In the genomic region with DNA sequence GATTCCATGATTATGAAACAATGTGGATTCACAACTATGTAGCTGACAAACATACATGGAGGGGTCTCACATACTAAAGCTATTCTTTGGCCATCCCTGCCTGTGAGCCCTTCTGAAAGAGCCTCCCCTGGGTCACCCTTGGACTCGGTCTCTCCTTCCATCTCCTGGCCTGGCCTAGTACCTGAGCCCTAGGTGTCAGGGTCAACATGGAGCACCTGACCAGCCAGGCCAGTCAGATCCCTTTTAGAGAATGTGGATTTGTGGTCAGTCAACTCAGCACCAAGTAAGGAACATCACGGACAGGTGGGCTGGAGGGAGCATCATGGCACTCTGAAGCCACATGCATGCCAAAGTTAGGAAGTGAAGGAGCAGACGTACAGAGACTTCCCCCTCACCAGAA, we compare ENCODE assay signal across 21 cellular contexts. TPM values are rescaled to one million over a fixed set of nuclear protein-coding genes. Genes with fewer than 3 reads are reported as not detected.
DNase-seq lines count a peak whose midpoint lies in the region; ATAC-seq, FAIRE-seq and TF ChIP-seq lines count a peak whose summit lies in the region.
"Had no signal": no experiment of that assay in that cellular context is flagged by ENCODE, and none has a peak within 500 bp of the region (broad histone marks: within the 10 kb centered on the region; RNA-seq: fewer than 3 reads in every experiment).

No MANE protein-coding gene starts in this region.

- no peak for TF ChIP-seq RAD21 in HepG2 (CRISPR knock-in tag; IDR thresholded peaks at IDR 0.05)

- POLR2A ChIA-PET in HepG2 (lab: Yijun Ruan, JAX) = no interaction called here

- intact Hi-C loops in HepG2 (cut with micrococcal nuclease; ENCODE audit: unreplicated experiment) = no loop called here

- H3K4me1 Mint-ChIP-seq in activated T-helper 17 cell treated with anti-CD3 and anti-CD28 coated beads, Interleukin-2, amount 50 U/mL, for 72 hours = peaks cover 46% of the 10 kb centered on the region
- peaks cover 81 to 97% (median 96%) of the 10 kb centered on the region in 3 donors for H3K4me1 Mint-ChIP-seq in naive B cell

- no peak overlapping the region for H2AFZ ChIP-seq in HepG2 (ENCODE audit: low read length)

- ATAC-seq in activated T-helper 17 cell treated with anti-CD3 and anti-CD28 coated beads, Interleukin-2, amount 50 U/mL, for 72 hours (replicated peaks) = no peak
- ATAC-seq in naive B cell (ENCODE audit: low read depth in 2 of 2) (no peak), HepG2 (no peak)
- ATAC-seq: activated T-cell treated with anti-CD3 and anti-CD28 coated beads, Interleukin-2, amount 50 U/mL, for 4 hours had no signal

- H3K4me2 ChIP-seq in BLaER1 = peak overlapping the region; percentile 83
- H3K4me2 ChIP-seq in HepG2 (ENCODE audit: low read depth, low read length) = no peak overlapping the region

- peak overlapping the region; percentile 69 for H3K4me3 Mint-ChIP-seq in activated T-helper 17 cell treated with anti-CD3 and anti-CD28 coated beads, Interleukin-2, amount 50 U/mL, for 72 hours
- peak overlapping the region in 5 of 8 donors; percentile 34 to 80 (median 55) for H3K4me3 Mint-ChIP-seq in naive B cell
- H3K4me3 Mint-ChIP-seq: activated CD4-positive, alpha-beta T cell treated with anti-CD3 and anti-CD28 coated beads, Interleukin-2, amount 10 ng/mL, durations not matched to agents 24 days and 14 days; activated T-cell treated with anti-CD3 and anti-CD28 coated beads, Interleukin-2, amount 50 U/mL, for 4 hours; stimulated activated naive CD8-positive, alpha-beta T cell treated with anti-CD3 and anti-CD28 coated beads, Interleukin-15, Interleukin-2, amounts not matched to agents 100 ng/mL and 50 ng/mL, for 24 hours had no signal

- 53% methylated on average over 3 of the region's 3 CpGs for WGBS in HepG2 (ENCODE audit: low lambda C conversion rate)

- no TSS peak for BruUV-seq in HepG2 (replicated peaks; lab: Mats Ljungman, UMichigan)

- H3K9ac ChIP-seq in BLaER1 = no peak overlapping the region; the same call in 1 of the 2 replicates
- no peak overlapping the region for H3K9ac ChIP-seq in HepG2 (ENCODE audit: insufficient read depth, low read depth, low read length)

- no peaks in the 10 kb centered on the region for H3K79me2 ChIP-seq in HepG2 (ENCODE audit: insufficient read depth, low read length)

- TF ChIP-seq EP300 in HepG2 (IDR thresholded peaks at IDR 0.05; ENCODE audit: low read depth in 2 of 2, low read length in 2 of 2) (no peak), HepG2 (CRISPR knock-in tag; IDR thresholded peaks at IDR 0.05; ENCODE audit: borderline replicate concordance) (no peak)

- no peak for DNase-seq in GM12891 (ENCODE audit: insufficient read length, low spot score)
- DNase-seq in naive B cell = no peak
- DNase-seq in HepG2 (ENCODE audit: low spot score) = no peak
- DNase-seq in NCI-H1105 treated with DMSO at 0.1 percent for 48 hours (lab: John Stamatoyannopoulos, UW) = no peak
- DNase-seq in NCI-H1694 treated with DMSO at 0.1 percent for 48 hours (lab: John Stamatoyannopoulos, UW) = no peak
- no peak for DNase-seq in H4 (ENCODE audit: low spot score)
- DNase-seq: activated CD4-positive, alpha-beta T cell treated with anti-CD3 and anti-CD28 coated beads, Interleukin-2, amount 10 ng/mL, durations not matched to agents 24 days and 14 days; activated T-cell treated with anti-CD3 and anti-CD28 coated beads, Interleukin-2, amount 50 U/mL, for 4 hours; effector memory CD4-positive, alpha-beta T cell; mesendoderm; NCI-H1092; occipital lobe had no signal

- H3K36me3 ChIP-seq in BLaER1 (no peaks in the 10 kb centered on the region), HepG2 (replicated peaks in 1 of 2; ENCODE audit: control insufficient read depth in 1 of 2, insufficient read depth in 2 of 2, low read length in 2 of 2) (no peaks in the 10 kb centered on the region)
- H3K36me3 ChIP-seq: HAP-1, Peyer's patch, right atrium auricular region had no signal

- H3K4me1 ChIP-seq in BLaER1 (peaks cover 99% of the 10 kb centered on the region), HepG2 (ENCODE audit: insufficient read depth, low read length) (0 out of 2 replicates have a peak, but pooled peaks cover 8% of the 10 kb centered on the region)

- no peak overlapping the region for H3K4me3 ChIP-seq in BLaER1
- no peak overlapping the region for H3K4me3 ChIP-seq in HepG2 (replicated peaks in 1 of 3; ENCODE audit: insufficient read depth in 1 of 3, low read depth in 2 of 3, low read length in 3 of 3)
- H3K4me3 ChIP-seq: HAP-1, Peyer's patch, right atrium auricular region had no signal

- CTCF ChIA-PET in HepG2 (lab: Yijun Ruan, JAX; ENCODE audit: low intra/inter-chr PET ratio, low total read pairs) = no interaction called here

- no peaks in the 10 kb centered on the region for H3K27me3 Mint-ChIP-seq in activated T-helper 17 cell treated with anti-CD3 and anti-CD28 coated beads, Interleukin-2, amount 50 U/mL, for 72 hours
- no peaks in the 10 kb centered on the region for H3K27me3 Mint-ChIP-seq in naive B cell
- H3K27me3 Mint-ChIP-seq: activated CD4-positive, alpha-beta T cell treated with anti-CD3 and anti-CD28 coated beads, Interleukin-2, amount 10 ng/mL, durations not matched to agents 24 days and 14 days; stimulated activated naive CD8-positive, alpha-beta T cell treated with anti-CD3 and anti-CD28 coated beads, Interleukin-15, Interleukin-2, amounts not matched to agents 100 ng/mL and 50 ng/mL, for 24 hours had no signal

- H3K9me3 ChIP-seq in BLaER1 (no peaks in the 10 kb centered on the region), HepG2 (ENCODE audit: low read length) (no peaks in the 10 kb centered on the region)
- H3K9me3 ChIP-seq: HAP-1, Peyer's patch, right atrium auricular region had no signal

- TF ChIP-seq POLR2A in GM12891 (IDR thresholded peaks at IDR 0.05; ENCODE audit: low read depth, low read length) (no peak), HepG2 (IDR thresholded peaks at IDR 0.05; ENCODE audit: insufficient read depth in 1 of 2, low read depth in 2 of 2, low read length in 2 of 2) (no peak)

- in situ Hi-C loops in HepG2 (cut with HindIII; ENCODE audit: extremely low pct_ligation_motif_present, low pct_unique_long_range_greater_than_20kb) = no loop called here

- no peaks in the 10 kb centered on the region for H3K9me3 Mint-ChIP-seq in activated T-helper 17 cell treated with anti-CD3 and anti-CD28 coated beads, Interleukin-2, amount 50 U/mL, for 72 hours
- H3K9me3 Mint-ChIP-seq in naive B cell = no peaks in the 10 kb centered on the region
- H3K9me3 Mint-ChIP-seq: activated CD4-positive, alpha-beta T cell treated with anti-CD3 and anti-CD28 coated beads, Interleukin-2, amount 10 ng/mL, durations not matched to agents 24 days and 14 days; activated T-cell treated with anti-CD3 and anti-CD28 coated beads, Interleukin-2, amount 50 U/mL, for 4 hours; stimulated activated naive CD8-positive, alpha-beta T cell treated with anti-CD3 and anti-CD28 coated beads, Interleukin-15, Interleukin-2, amounts not matched to agents 100 ng/mL and 50 ng/mL, for 24 hours had no signal

- 0 out of 2 replicates have a peak, but pooled peaks cover under 1% of the 10 kb centered on the region for H4K20me1 ChIP-seq in BLaER1
- H4K20me1 ChIP-seq in HepG2 (ENCODE audit: insufficient read depth, low read length) = no peaks in the 10 kb centered on the region

- no peak for TF ChIP-seq CTCF in HepG2 (CRISPR knock-in tag; IDR thresholded peaks at IDR 0.05)

- H3K27ac Mint-ChIP-seq in activated T-helper 17 cell treated with anti-CD3 and anti-CD28 coated beads, Interleukin-2, amount 50 U/mL, for 72 hours = peak overlapping the region; percentile 86
- H3K27ac Mint-ChIP-seq in naive B cell = peak overlapping the region; percentile 84 to 98 (median 90)
- H3K27ac Mint-ChIP-seq: activated CD4-positive, alpha-beta T cell treated with anti-CD3 and anti-CD28 coated beads, Interleukin-2, amount 10 ng/mL, durations not matched to agents 24 days and 14 days had no signal

- H3K27ac ChIP-seq in BLaER1 (peak overlapping the region; percentile 77), HepG2 (ENCODE audit: extremely low read length, insufficient read depth, low read length) (no peak overlapping the region)
- H3K27ac ChIP-seq: HL-60, right atrium auricular region had no signal

- FAIRE-seq in GM12891 (lab: Jason Lieb, UNC) (peak; percentile 61), HepG2 (lab: Jason Lieb, UNC) (no peak)
- FAIRE-seq: bronchial epithelial cell, urothelium cell line had no signal

- no peaks in the 10 kb centered on the region for H3K36me3 Mint-ChIP-seq in activated T-helper 17 cell treated with anti-CD3 and anti-CD28 coated beads, Interleukin-2, amount 50 U/mL, for 72 hours (ENCODE audit: low read depth)
- H3K36me3 Mint-ChIP-seq in naive B cell = peaks cover 0 to 5% of the 10 kb centered on the region in 2 donors

- H3K27me3 ChIP-seq in BLaER1 (no peaks in the 10 kb centered on the region), HepG2 (ENCODE audit: control insufficient read depth in 1 of 2, insufficient read depth in 2 of 2, low read length in 2 of 2) (no peaks in the 10 kb centered on the region)
- H3K27me3 ChIP-seq: Peyer's patch, right atrium auricular region had no signal

RNA-seq across cellular contexts. Expression of gene ATP8A1, which starts 16.3 kb away (rescaled TPM):
- polyA plus RNA-seq in GM12891 (2012; ENCODE audit: low read depth, missing spikeins) = 13.4 TPM
- total RNA-seq in activated T-helper 17 cell treated with anti-CD3 and anti-CD28 coated beads, Interleukin-2, amount 50 U/mL, for 72 hours = 10 to 100 TPM; 17.0 to 29.2 TPM
- polyA plus RNA-seq in naive B cell (ENCODE audit: low read depth in 6 of 6) = 10 to 100 TPM; 16.7 to 31.0 (median 22.2) TPM
- 4.8 and 6.2 TPM in 2 replicates for total RNA-seq in HepG2 (2016; rRNA removed; fragmentation: Illumina TruSeq; extraction: Trizol)
- 1.1 TPM in 2 replicates for total RNA-seq in HepG2 (2016; cell fraction: cytosol; rRNA removed; fragmentation: Illumina TruSeq; extraction: Trizol; ENCODE audit: low read depth)
- total RNA-seq in HepG2 (2016; cell fraction: insoluble cytoplasmic fraction; rRNA removed; fragmentation: Illumina TruSeq; extraction: Trizol) = 2.5 and 5.3 TPM in 2 replicates
- total RNA-seq in HepG2 (2016; cell fraction: membrane; rRNA removed; fragmentation: Illumina TruSeq; extraction: Trizol) = 1.4 and 1.5 TPM in 2 replicates
- 21.5 and 21.6 TPM in 2 replicates for total RNA-seq in HepG2 (2016; cell fraction: nucleus; rRNA removed; fragmentation: Illumina TruSeq; extraction: Trizol)
- 1.7 and 2.2 TPM in 2 replicates for polyA plus RNA-seq in HepG2 (2011; rRNA removed)
- polyA plus RNA-seq in HepG2 (2011; cell fraction: cytosol; rRNA removed) = 0.27 and 0.77 TPM in 2 replicates
- polyA plus RNA-seq in HepG2 (2011; cell fraction: nucleus; rRNA removed) = 4.0 and 8.0 TPM in 2 replicates
- polyA plus RNA-seq in HepG2 (2012) = 1.9 and 3.0 TPM in 2 replicates
- 0.10 and 0.37 TPM in 2 replicates for polyA plus RNA-seq in HepG2 (2016; cell fraction: cytosol; fragmentation: Illumina TruSeq; extraction: Trizol; ENCODE audit: low read depth)
- polyA plus RNA-seq in HepG2 (2016; cell fraction: insoluble cytoplasmic fraction; fragmentation: Illumina TruSeq; extraction: Trizol; ENCODE audit: low read depth) = 1.2 and 2.5 TPM in 2 replicates
- polyA plus RNA-seq in HepG2 (2016; cell fraction: membrane; fragmentation: Illumina TruSeq; extraction: Trizol; ENCODE audit: low read depth) = 0.23 and 0.33 TPM in 2 replicates
- 12.3 and 13.7 TPM in 2 replicates for polyA plus RNA-seq in HepG2 (2016; cell fraction: nucleus; fragmentation: Illumina TruSeq; extraction: Trizol; ENCODE audit: insufficient read depth, low read depth)
- polyA minus RNA-seq in HepG2 (2011; rRNA and poly(A)+ RNA removed; ENCODE audit: low replicate concordance) = 1.8 and 1.9 TPM in 2 replicates
- polyA minus RNA-seq in HepG2 (2011; cell fraction: cytosol; rRNA and poly(A)+ RNA removed) = 1.5 and 2.2 TPM in 2 replicates
- polyA minus RNA-seq in HepG2 (2011; cell fraction: nucleus; rRNA and poly(A)+ RNA removed) = 32.2 and 38.3 TPM in 2 replicates
- total RNA-seq in H4 (2014; rRNA removed; shearing (Covaris generic)) = 1.3 and 2.4 TPM in 2 replicates
